Comparison of ENCODE assay signal across 25 cellular contexts in the genomic region with DNA sequence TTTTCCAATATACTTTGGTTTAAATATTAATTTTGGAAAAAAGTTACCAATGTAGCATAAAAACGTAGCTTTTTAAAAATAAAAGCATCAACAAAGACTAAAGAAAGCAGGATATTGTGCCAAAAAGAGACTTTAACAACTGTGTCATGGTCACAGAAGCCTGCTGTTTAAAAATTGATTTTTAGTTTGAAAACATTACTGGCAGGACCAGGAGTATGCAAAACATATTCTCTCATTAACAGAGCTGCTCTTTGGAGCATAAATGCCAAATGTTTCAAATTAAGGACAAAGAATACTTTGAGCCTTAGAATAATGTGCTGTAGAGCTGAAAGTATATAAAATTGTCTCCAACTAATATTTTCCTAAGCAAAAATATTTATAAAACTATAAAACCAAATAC.
DNase-seq lines count a peak whose midpoint lies in the region; ATAC-seq and TF ChIP-seq lines count a peak whose summit lies in the region.
"Had no signal": no experiment of that assay in that cellular context is flagged by ENCODE, and none has a peak within 500 bp of the region (broad histone marks: within the 10 kb centered on the region; RNA-seq: fewer than 3 reads in every experiment).

No MANE protein-coding gene starts in this region.

- ATAC-seq in GM19025 (IDR thresholded peaks at IDR 0.05; ENCODE audit: low read depth, unreplicated experiment) (peak; percentile 43), GM21786 (IDR thresholded peaks at IDR 0.05; ENCODE audit: unreplicated experiment) (peak; percentile 69), HG03139 (IDR thresholded peaks at IDR 0.05; ENCODE audit: unreplicated experiment) (peak; percentile 67)
- ATAC-seq: body of pancreas, left cardiac atrium, natural killer cell had no signal

- TF ChIP-seq CTCF in A673 (conservative IDR thresholded peaks at IDR 0.05; ENCODE audit: low read depth, low read length) = no peak

- H3K4me1 ChIP-seq in A673 (ENCODE audit: insufficient read depth, low read length, poor library complexity, severe bottlenecking) = no peaks in the 10 kb centered on the region
- H3K4me1 ChIP-seq: body of pancreas, colonic mucosa, vagina had no signal

- no peak overlapping the region for H3K27ac ChIP-seq in A673 (ENCODE audit: low read depth, low read length, poor library complexity, severe bottlenecking)
- H3K27ac ChIP-seq: body of pancreas, colonic mucosa, skin epidermis, vagina had no signal

- intact Hi-C loops in A673 (cut with micrococcal nuclease; ENCODE audit: unreplicated experiment) = no loop called here

- peak; percentile 12 for DNase-seq in NCI-H526 treated with DMSO at 0.1 percent for 48 hours (lab: John Stamatoyannopoulos, UW)
- no peak for DNase-seq in A673 (ENCODE audit: low spot score)
- no peak for DNase-seq in activated naive CD4-positive, alpha-beta T cell treated with anti-CD3 and anti-CD28 coated beads, Interleukin-2, amount 50 U/mL, for 16 hours
- no peak for DNase-seq in amniotic stem cell (lab: John Stamatoyannopoulos, UW)
- no peak for DNase-seq in DMS 273 (lab: John Stamatoyannopoulos, UW; ENCODE audit: unreplicated experiment)
- DNase-seq: activated CD4-positive, alpha-beta T cell treated with anti-CD3 and anti-CD28 coated beads, Interleukin-2, amount 50 U/mL, for 4 hours; body of pancreas; CD4-positive, CD25-positive, alpha-beta regulatory T cell; colonic mucosa; DMS53; GOT3; KBM-7; left cardiac atrium; MV-4-11; natural killer cell; NCI-H2081; NCI-H510A treated with DMSO at 0.1 percent for 48 hours; OCI-M1; SIG-M5; stimulated activated CD4-positive, alpha-beta T cell treated with anti-CD3 and anti-CD28 coated beads, Interleukin-2, amount 100 ng/mL, for 48 hours had no signal

- H3K27me3 ChIP-seq in A673 (replicated peaks; ENCODE audit: insufficient read depth, low read depth, low read length, poor library complexity) = no peaks in the 10 kb centered on the region
- H3K27me3 ChIP-seq: body of pancreas, colonic mucosa, vagina had no signal

- no peak overlapping the region for H3K4me3 ChIP-seq in A673 (ENCODE audit: low read depth, low read length, poor library complexity, severe bottlenecking)
- H3K4me3 ChIP-seq: body of pancreas, colonic mucosa, skin epidermis, vagina had no signal

- CTCF ChIA-PET in A673 (lab: Charles Lee) = no interaction called here

- BruUV-seq in A673 (replicated peaks; lab: Mats Ljungman, UMichigan) = no TSS peak

- no peaks in the 10 kb centered on the region for H3K36me3 ChIP-seq in A673 (ENCODE audit: insufficient read depth, low read length, poor library complexity, severe bottlenecking)
- H3K36me3 ChIP-seq: colonic mucosa, vagina had no signal

- POLR2A ChIA-PET in A673 (lab: Charles Lee; ENCODE audit: low non-redundant PET) = no interaction called here

- no peaks in the 10 kb centered on the region for H3K9me3 ChIP-seq in A673 (ENCODE audit: low read depth, low read length, poor library complexity, severe bottlenecking)
- H3K9me3 ChIP-seq: body of pancreas, colonic mucosa, vagina had no signal
